ENCODE assay signal across 9 cellular contexts in the genomic region with DNA sequence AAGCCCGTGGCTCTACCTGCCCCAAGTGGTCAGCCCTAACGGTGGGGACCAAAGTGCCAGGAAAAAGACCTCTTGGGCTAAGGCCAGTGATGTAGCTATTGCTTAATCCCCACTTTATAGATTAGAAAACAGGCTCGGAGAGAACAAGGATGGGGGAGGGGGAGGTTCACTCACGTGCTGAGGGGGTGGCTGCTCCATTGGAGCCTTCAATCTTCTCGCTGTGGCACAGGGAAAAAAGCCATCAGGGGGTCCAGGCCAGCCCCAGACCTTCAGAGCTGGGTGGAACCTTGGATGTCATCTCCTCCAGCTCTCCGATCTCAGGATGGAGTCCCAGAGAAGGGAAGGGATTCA. TPM values are rescaled to one million over a fixed set of nuclear protein-coding genes. Genes with fewer than 3 reads are reported as not detected.
DNase-seq lines count a peak whose midpoint lies in the region; ATAC-seq, FAIRE-seq and TF ChIP-seq lines count a peak whose summit lies in the region.
"Had no signal": no experiment of that assay in that cellular context is flagged by ENCODE, and none has a peak within 500 bp of the region (broad histone marks: within the 10 kb centered on the region; RNA-seq: fewer than 3 reads in every experiment).

No MANE protein-coding gene starts in this region.

- peak overlapping the region; percentile 27; the same call in 1 of the 2 replicates for H3K27ac ChIP-seq in HCT116 (ENCODE audit: low read depth, low read length)
- peak overlapping the region; percentile 87 for H3K27ac ChIP-seq in WERI-Rb-1
- H3K27ac ChIP-seq in lower lobe of right lung: no peak overlapping the region
- no peak overlapping the region for H3K27ac ChIP-seq in CD4-positive, alpha-beta T cell (ENCODE audit: low read depth, low read length)
- H3K27ac ChIP-seq: C4-2B had no signal

- ATAC-seq in HCT116: no peak
- no peak for ATAC-seq in lower lobe of right lung
- ATAC-seq in CD4-positive, alpha-beta T cell (ENCODE audit: poor library complexity): no peak

- RAD21 ChIA-PET in HCT116 (lab: Charles Lee; ENCODE audit: low non-redundant PET in 1 of 2, low total read pairs in 2 of 2, uncharacterized antibody in 2 of 2, unreplicated experiment in 2 of 2): interaction anchor here (0.5 to 2.4 kb wide), 4 partner anchors 23 to 107 kb away, joined by 3 to 21 read pairs (median 4); no protein-coding TSS in a partner anchor

- DNase-seq in BE2C (no peak), HCT116 (ENCODE audit: low read depth, low spot score) (no peak), WERI-Rb-1 (peak; percentile 74), lower lobe of right lung (no peak), COR-L47 (lab: John Stamatoyannopoulos, UW) (no peak), urothelium cell line (ENCODE audit: low spot score) (no peak), glomerular visceral epithelial cell (ENCODE audit: extremely low spot score) (no peak)
- DNase-seq in CD4-positive, alpha-beta T cell: no peak

- TF ChIP-seq CTCF in BE2C (IDR thresholded peaks at IDR 0.05; ENCODE audit: low read depth, low read length) (no peak), HCT116 (IDR thresholded peaks at IDR 0.05 in 2 of 3, conservative IDR thresholded peaks at IDR 0.05 in 1 of 3; ENCODE audit: borderline replicate concordance in 1 of 3, insufficient read depth in 1 of 3, low read depth in 2 of 3, low read length in 2 of 3) (no peak), WERI-Rb-1 (IDR thresholded peaks at IDR 0.05; ENCODE audit: low read depth, low read length) (no peak), lower lobe of right lung (IDR thresholded peaks at IDR 0.05) (no peak)
- TF ChIP-seq CTCF in CD4-positive, alpha-beta T cell (IDR thresholded peaks at IDR 0.05): no peak

- H4K20me1 ChIP-seq in HCT116 (ENCODE audit: insufficient read depth): no peaks in the 10 kb centered on the region

- no peaks in the 10 kb centered on the region for H3K9me3 Mint-ChIP-seq in CD4-positive, alpha-beta T cell

- H3K4me2 ChIP-seq in HCT116 (ENCODE audit: low read length): peak overlapping the region; percentile 96

- H3K36me3 ChIP-seq in BE2C: no peaks in the 10 kb centered on the region
- no peaks in the 10 kb centered on the region for H3K36me3 ChIP-seq in HCT116 (ENCODE audit: control insufficient read depth in 1 of 2, insufficient read depth in 2 of 2, low read length in 2 of 2)
- H3K36me3 ChIP-seq in WERI-Rb-1: no peaks in the 10 kb centered on the region
- H3K36me3 ChIP-seq in lower lobe of right lung: no peaks in the 10 kb centered on the region

- H3K4me1 Mint-ChIP-seq in CD4-positive, alpha-beta T cell (ENCODE audit: low read depth): peaks cover 38% of the 10 kb centered on the region

- H3K4me3 ChIP-seq in BE2C (ENCODE audit: low read depth, low read length) (peak overlapping the region; percentile 62), HCT116 (replicated peaks in 1 of 2; ENCODE audit: low read depth in 1 of 2, low read length in 2 of 2) (peak overlapping the region; percentile 46 to 61), WERI-Rb-1 (ENCODE audit: low read depth, low read length) (peak overlapping the region; percentile 57), lower lobe of right lung (peak overlapping the region; percentile 51)

- POLR2A ChIA-PET in HCT116 (lab: Charles Lee): interaction anchor here (0.6 to 1.5 kb wide), 6 partner anchors 12 to 117 kb away, joined by 3 to 4 read pairs (median 4); no protein-coding TSS in a partner anchor
- POLR2A ChIA-PET in CD4-positive, alpha-beta T cell (lab: Charles Lee): interaction anchor here (0.7 to 3.2 kb wide), 13 partner anchors 12 to 640 kb away, joined by 3 to 20 read pairs (median 4); a partner anchor contains a TSS

- CTCF ChIA-PET in HCT116 (lab: Charles Lee): interaction anchor here (0.6 to 4.8 kb wide), 13 partner anchors 12 to 175 kb away, joined by 3 to 146 read pairs (median 13); a partner anchor contains a TSS
- CTCF ChIA-PET in CD4-positive, alpha-beta T cell (lab: Charles Lee): interaction anchor here (0.9 to 4.0 kb wide), 6 partner anchors 24 to 175 kb away, joined by 4 to 97 read pairs (median 12); a partner anchor contains a TSS

- BruUV-seq in HCT116 (replicated peaks; lab: Mats Ljungman, UMichigan): no TSS peak

- no peak overlapping the region for H3K27ac Mint-ChIP-seq in CD4-positive, alpha-beta T cell

- H3K4me1 ChIP-seq in BE2C (peaks cover 27% of the 10 kb centered on the region), HCT116 (ENCODE audit: control insufficient read depth in 1 of 2, insufficient read depth in 2 of 2, low read length in 2 of 2) (peaks cover 21 to 36% of the 10 kb centered on the region in 2 experiments), lower lobe of right lung (peaks cover 41% of the 10 kb centered on the region)

- peaks cover 51% of the 10 kb centered on the region for H3K27me3 Mint-ChIP-seq in CD4-positive, alpha-beta T cell

- peak overlapping the region; percentile 13; the same call in 1 of the 2 replicates for H3K9ac ChIP-seq in HCT116 (ENCODE audit: low read length)

- TF ChIP-seq POLR2A in HCT116 (IDR thresholded peaks at IDR 0.05; ENCODE audit: borderline replicate concordance, extremely low read depth, insufficient read depth, insufficient read length): no peak

- no peaks in the 10 kb centered on the region for H3K27me3 ChIP-seq in BE2C
- no peaks in the 10 kb centered on the region for H3K27me3 ChIP-seq in HCT116 (ENCODE audit: insufficient read depth, low read length)
- H3K27me3 ChIP-seq in WERI-Rb-1 (ENCODE audit: insufficient read depth, low read depth, severe bottlenecking): no peaks in the 10 kb centered on the region
- H3K27me3 ChIP-seq in lower lobe of right lung (ENCODE audit: low read depth): peaks cover 53% of the 10 kb centered on the region
- peaks cover 42% of the 10 kb centered on the region for H3K27me3 ChIP-seq in CD4-positive, alpha-beta T cell (ENCODE audit: control insufficient read depth, insufficient read depth, low read length)

- H3K9me2 ChIP-seq in HCT116 (ENCODE audit: insufficient read depth): no peaks in the 10 kb centered on the region

- no peak for TF ChIP-seq RAD21 in HCT116 (IDR thresholded peaks at IDR 0.05; ENCODE audit: low read depth)

- intact Hi-C loops in HCT116 (cut with micrococcal nuclease) (loop anchor here (2.0 kb wide), 1 partner anchor 107 kb away; no protein-coding TSS in a partner anchor), lower lobe of right lung (cut with DNase I) (no loop called here)
- intact Hi-C loops in CD4-positive, alpha-beta T cell (cut with DNase I, micrococcal nuclease): loop anchor here (2.0 to 5.0 kb wide), 4 partner anchors 13 to 208 kb away; a partner anchor contains a TSS

- H3K4me3 Mint-ChIP-seq in CD4-positive, alpha-beta T cell: no peak overlapping the region

- H3K9me3 ChIP-seq in BE2C (no peaks in the 10 kb centered on the region), HCT116 (ENCODE audit: control insufficient read depth in 1 of 2, insufficient read depth in 1 of 2, low read depth in 1 of 2, low read length in 2 of 2) (no peaks in the 10 kb centered on the region), WERI-Rb-1 (ENCODE audit: severe bottlenecking) (no peaks in the 10 kb centered on the region), lower lobe of right lung (no peaks in the 10 kb centered on the region)
- H3K9me3 ChIP-seq in CD4-positive, alpha-beta T cell (ENCODE audit: control insufficient read depth, low read length): no peaks in the 10 kb centered on the region

- no peak for FAIRE-seq in urothelium cell line (lab: Jason Lieb, UNC)

- no peaks in the 10 kb centered on the region for H3K79me2 ChIP-seq in HCT116 (ENCODE audit: insufficient read depth, low read length)

- H2AFZ ChIP-seq in HCT116 (ENCODE audit: low read depth, low read length, poor library complexity, severe bottlenecking): no peak overlapping the region

- no peaks in the 10 kb centered on the region for H3K36me3 Mint-ChIP-seq in CD4-positive, alpha-beta T cell (ENCODE audit: low read depth)

TF ChIP-seq in HCT116, 20 proteins besides CTCF, POLR2A, EP300 and RAD21:
- TF ChIP-seq, protein P1, sequence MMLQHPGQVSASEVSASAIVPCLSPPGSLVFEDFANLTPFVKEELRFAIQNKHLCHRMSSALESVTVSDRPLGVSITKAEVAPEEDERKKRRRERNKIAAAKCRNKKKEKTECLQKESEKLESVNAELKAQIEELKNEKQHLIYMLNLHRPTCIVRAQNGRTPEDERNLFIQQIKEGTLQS (IDR thresholded peaks at IDR 0.05): no peak
- no peak for TF ChIP-seq SRF (IDR thresholded peaks at IDR 0.05; ENCODE audit: low read depth)
- no peak for TF ChIP-seq ELF1 (IDR thresholded peaks at IDR 0.05; ENCODE audit: borderline replicate concordance, low read depth)
- TF ChIP-seq, protein P2, sequence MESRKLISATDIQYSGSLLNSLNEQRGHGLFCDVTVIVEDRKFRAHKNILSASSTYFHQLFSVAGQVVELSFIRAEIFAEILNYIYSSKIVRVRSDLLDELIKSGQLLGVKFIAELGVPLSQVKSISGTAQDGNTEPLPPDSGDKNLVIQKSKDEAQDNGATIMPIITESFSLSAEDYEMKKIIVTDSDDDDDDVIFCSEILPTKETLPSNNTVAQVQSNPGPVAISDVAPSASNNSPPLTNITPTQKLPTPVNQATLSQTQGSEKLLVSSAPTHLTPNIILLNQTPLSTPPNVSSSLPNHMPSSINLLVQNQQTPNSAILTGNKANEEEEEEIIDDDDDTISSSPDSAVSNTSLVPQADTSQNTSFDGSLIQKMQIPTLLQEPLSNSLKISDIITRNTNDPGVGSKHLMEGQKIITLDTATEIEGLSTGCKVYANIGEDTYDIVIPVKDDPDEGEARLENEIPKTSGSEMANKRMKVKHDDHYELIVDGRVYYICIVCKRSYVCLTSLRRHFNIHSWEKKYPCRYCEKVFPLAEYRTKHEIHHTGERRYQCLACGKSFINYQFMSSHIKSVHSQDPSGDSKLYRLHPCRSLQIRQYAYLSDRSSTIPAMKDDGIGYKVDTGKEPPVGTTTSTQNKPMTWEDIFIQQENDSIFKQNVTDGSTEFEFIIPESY (IDR thresholded peaks at IDR 0.05; ENCODE audit: extremely low read depth, insufficient replicate concordance, low read length): no peak
- TF ChIP-seq, protein P3, sequence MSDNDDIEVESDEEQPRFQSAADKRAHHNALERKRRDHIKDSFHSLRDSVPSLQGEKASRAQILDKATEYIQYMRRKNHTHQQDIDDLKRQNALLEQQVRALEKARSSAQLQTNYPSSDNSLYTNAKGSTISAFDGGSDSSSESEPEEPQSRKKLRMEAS (IDR thresholded peaks at IDR 0.05): no peak
- TF ChIP-seq CBX3 (IDR thresholded peaks at IDR 0.05; ENCODE audit: low read depth): no peak
- TF ChIP-seq EZH2 (IDR thresholded peaks at IDR 0.05): no peak
- TF ChIP-seq FOSL1 (IDR thresholded peaks at IDR 0.05; ENCODE audit: low read depth): no peak
- no peak for TF ChIP-seq ZNF274 (IDR thresholded peaks at IDR 0.05; ENCODE audit: low read depth, low read length)
- TF ChIP-seq ZFX (IDR thresholded peaks at IDR 0.05): no peak
- TF ChIP-seq SP1 (IDR thresholded peaks at IDR 0.05; ENCODE audit: low read depth): no peak
- no peak for TF ChIP-seq YY1 (IDR thresholded peaks at IDR 0.05; ENCODE audit: extremely low read depth, insufficient replicate concordance, low read depth, low read length)

RNA-seq across cellular contexts. Expression of a gene that starts 45.9 kb away (rescaled TPM):
- 58.7 TPM for polyA plus RNA-seq in BE2C (2012; ENCODE audit: insufficient read depth, insufficient read length, low read depth)
- 10.5 TPM for total RNA-seq in HCT116 (2021; ENCODE audit: unreplicated experiment)
- polyA plus RNA-seq in HCT116 (2012): 5.3 and 6.6 TPM in 2 replicates
- 6.6 TPM for total RNA-seq in lower lobe of right lung
- under 1 TPM in 1 of 2 experiments, not detected in 1; 0.06 TPM for total RNA-seq in CD4-positive, alpha-beta T cell

Comparison
In these comparisons a context has a peak if more than half of its experiments do, and no peak if none do; other contexts are left out.
1. H3K27ac ChIP-seq: peak in HCT116 (single experiment) and WERI-Rb-1 (single experiment); none in lower lobe of right lung (single experiment) and CD4-positive, alpha-beta T cell (single experiment).
2. Peak in every context shown above with its lines, with median percentiles within 50 percentile points of each other: H3K4me3 ChIP-seq.